In the genomic region with DNA sequence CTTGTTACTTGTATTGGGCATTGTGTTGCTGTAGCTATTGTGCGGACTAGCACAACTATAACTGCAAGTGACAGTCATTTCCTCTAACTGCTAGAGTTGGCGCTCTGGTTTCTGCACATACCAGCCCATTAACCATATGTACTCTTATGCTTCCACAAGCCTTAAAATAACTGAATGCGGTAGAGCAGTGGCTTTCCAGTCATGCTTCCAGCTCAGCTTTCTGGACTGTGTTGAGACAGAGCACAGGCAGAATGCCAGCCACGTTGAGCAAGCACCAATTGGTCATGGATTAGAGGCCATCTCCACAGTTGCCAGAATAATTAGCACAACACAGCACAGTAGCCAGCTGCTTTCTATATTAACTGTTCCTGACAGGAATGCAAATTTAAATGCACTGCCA, we compare ENCODE assay signal across 9 cellular contexts. TPM values are rescaled to one million over a fixed set of nuclear protein-coding genes. Genes with fewer than 3 reads are reported as not detected.
A peak's percentile ranks its signal among the peaks of the same experiment; 100 is the strongest.
DNase-seq lines count a peak whose midpoint lies in the region; ATAC-seq, FAIRE-seq and TF ChIP-seq lines count a peak whose summit lies in the region.
"Had no signal": no experiment of that assay in that cellular context is flagged by ENCODE, and none has a peak within 500 bp of the region (broad histone marks: within the 10 kb centered on the region; RNA-seq: fewer than 3 reads in every experiment).

No MANE protein-coding gene starts in this region.

- intact Hi-C loops in Calu3 (cut with micrococcal nuclease; ENCODE audit: unreplicated experiment) = no loop called here

- H3K9me3 Mint-ChIP-seq in Calu3 (ENCODE audit: low read depth, unreplicated experiment) = no peaks in the 10 kb centered on the region
- H3K9me3 Mint-ChIP-seq: T-helper 2 cell treated with Interferon-gamma antibody and Interleukin-4, amounts not matched to agents 5 μg/mL and 100 μg/mL, for 36 hours had no signal

- H3K4me3 Mint-ChIP-seq in Calu3 (ENCODE audit: low read depth, unreplicated experiment) = no peak overlapping the region
- H3K4me3 Mint-ChIP-seq in T-helper 17 cell = no peak overlapping the region
- H3K4me3 Mint-ChIP-seq: T-helper 2 cell treated with Interferon-gamma antibody and Interleukin-4, amounts not matched to agents 5 μg/mL and 100 μg/mL, for 36 hours had no signal

- no peak overlapping the region for H3K9ac ChIP-seq in rectal smooth muscle tissue (ENCODE audit: low read length)

- no TSS peak for BruUV-seq in Calu3 (replicated peaks; lab: Mats Ljungman, UMichigan)

- peaks cover 7% of the 10 kb centered on the region for H3K4me1 ChIP-seq in rectal smooth muscle tissue (ENCODE audit: control insufficient read depth, insufficient read depth, low read length)

- in situ Hi-C loops in SK-MEL-5 (cut with HindIII; ENCODE audit: low pct_unique_long_range_greater_than_20kb, low sequenced_read_pairs) = no loop called here

- no peak for FAIRE-seq in frontal cortex (lab: Jason Lieb, UNC)

- no peaks in the 10 kb centered on the region for H3K4me1 Mint-ChIP-seq in Calu3 (ENCODE audit: low read depth, unreplicated experiment)
- H3K4me1 Mint-ChIP-seq in T-helper 17 cell = peaks cover 6% of the 10 kb centered on the region

- DNase-seq in GOT3 (lab: John Stamatoyannopoulos, UW) (peak; percentile 20), SK-MEL-5 (ENCODE audit: low read depth, low spot score) (peak; percentile 35), frontal cortex (ENCODE audit: low spot score in 2 of 2) (peak; percentile 22 to 33), Calu3 (no peak), T-helper 17 cell (no peak)
- DNase-seq in stimulated activated CD4-positive, alpha-beta T cell treated with anti-CD3 and anti-CD28 coated beads, Interleukin-4, amount 100 ng/mL, for 4 hours = no peak

- CTCF ChIA-PET in Calu3 (lab: Charles Lee) = no interaction called here

- no peaks in the 10 kb centered on the region for H3K9me3 ChIP-seq in T-helper 17 cell (ENCODE audit: control insufficient read depth, low read length, poor library complexity, severe bottlenecking)

- H3K27ac ChIP-seq in rectal smooth muscle tissue (ENCODE audit: low read depth, low read length) = peak overlapping the region; percentile 30

- H3K36me3 ChIP-seq in rectal smooth muscle tissue (ENCODE audit: control insufficient read depth, insufficient read depth, low read length) = peaks cover under 1% of the 10 kb centered on the region

- no peak for TF ChIP-seq CTCF in Calu3 (IDR thresholded peaks at IDR 0.05; ENCODE audit: unreplicated experiment)

- no peak overlapping the region for H3K4me3 ChIP-seq in rectal smooth muscle tissue (ENCODE audit: low read length)

- H3K27me3 Mint-ChIP-seq in Calu3 (ENCODE audit: unreplicated experiment) (no peaks in the 10 kb centered on the region), T-helper 17 cell (no peaks in the 10 kb centered on the region)

- H3K27ac Mint-ChIP-seq in Calu3 (ENCODE audit: unreplicated experiment) (no peak overlapping the region), T-helper 17 cell (no peak overlapping the region)
- H3K27ac Mint-ChIP-seq: T-helper 2 cell treated with Interferon-gamma antibody and Interleukin-4, amounts not matched to agents 5 μg/mL and 100 μg/mL, for 36 hours had no signal

- ATAC-seq in T-helper 17 cell = no peak
- ATAC-seq in HG02588 (IDR thresholded peaks at IDR 0.05; ENCODE audit: unreplicated experiment) = no peak

- no peaks in the 10 kb centered on the region for H3K36me3 Mint-ChIP-seq in Calu3 (ENCODE audit: insufficient read depth, unreplicated experiment)
- H3K36me3 Mint-ChIP-seq in T-helper 17 cell (ENCODE audit: low read depth) = no peaks in the 10 kb centered on the region

- H3K27me3 ChIP-seq in rectal smooth muscle tissue (ENCODE audit: control insufficient read depth, insufficient read depth, low read length) = no peaks in the 10 kb centered on the region

RNA-seq across cellular contexts. Expression of a gene that starts 12.2 kb away (rescaled TPM):
- total RNA-seq in SK-MEL-5 (2014; rRNA removed; shearing (Covaris generic)) = 28.3 and 34.4 TPM in 2 replicates
- 18.3 and 27.3 TPM in 2 replicates for polyA plus RNA-seq in SK-MEL-5 (2015; cell fraction: cytosol; rRNA removed)
- 45.8 and 57.2 TPM in 2 replicates for polyA plus RNA-seq in SK-MEL-5 (2015; cell fraction: nucleus; rRNA removed)
- total RNA-seq in frontal cortex (15.1 TPM), Calu3 (2022) (12.4 and 14.2 TPM in 2 replicates), T-helper 17 cell (10 to 100 TPM; 14.6 to 16.2 TPM)

RNA-seq across cellular contexts. Expression of a gene that starts 12.4 kb away (rescaled TPM):
- total RNA-seq in SK-MEL-5 (2014; rRNA removed; shearing (Covaris generic)) = 29.5 and 30.1 TPM in 2 replicates
- 30.2 and 33.3 TPM in 2 replicates for polyA plus RNA-seq in SK-MEL-5 (2015; cell fraction: cytosol; rRNA removed)
- 13.5 and 15.6 TPM in 2 replicates for polyA plus RNA-seq in SK-MEL-5 (2015; cell fraction: nucleus; rRNA removed)
- total RNA-seq in frontal cortex (24.5 TPM), Calu3 (2022) (12.3 and 13.2 TPM in 2 replicates), T-helper 17 cell (10 to 100 TPM; 11.6 to 12.4 TPM)

Comparison
In these comparisons a context has a peak if more than half of its experiments do, and no peak if none do; other contexts are left out.
1. DNase-seq: peak in GOT3 (single experiment), SK-MEL-5 (single experiment) and frontal cortex (2 of 2); none in Calu3 (single experiment), stimulated activated CD4-positive, alpha-beta T cell treated with anti-CD3 and anti-CD28 coated beads, Interleukin-4, amount 100 ng/mL, for 4 hours (0 of 2) and T-helper 17 cell (0 of 3).